Comparison of ENCODE assay signal across 12 cellular contexts in genomic region chr1:109824349-109825115, GRCh38.
DNase-seq lines count a peak whose midpoint lies in the region; ATAC-seq and TF ChIP-seq lines count a peak whose summit lies in the region.
"Had no signal": no experiment of that assay in that cellular context is flagged by ENCODE, and none has a peak within 500 bp of the region (broad histone marks: within the 10 kb centered on the region; RNA-seq: fewer than 3 reads in every experiment).

No MANE protein-coding gene starts in this region.

- TF ChIP-seq CTCF in ascending aorta (IDR thresholded peaks at IDR 0.05) (no peak), neural crest cell (conservative IDR thresholded peaks at IDR 0.05) (no peak), transverse colon (IDR thresholded peaks at IDR 0.05) (no peak), upper lobe of left lung (IDR thresholded peaks at IDR 0.05) (no peak)

- intact Hi-C loops in activated naive CD4-positive, alpha-beta T cell treated with anti-CD3 and anti-CD28 coated beads for 36 hours (cut with micrococcal nuclease): loop anchor here (5.0 kb wide), 1 partner anchor 53 kb away; no protein-coding TSS in a partner anchor
- intact Hi-C loops in ascending aorta (cut with DNase I): loop anchor here (2.0 kb wide), 1 partner anchor 86 kb away; the partner anchor contains the start of gene CSF1
- intact Hi-C loops in transverse colon (cut with DNase I; ENCODE audit: low total_unique reads): no loop called here

- CTCF ChIA-PET in activated naive CD4-positive, alpha-beta T cell treated with anti-CD3 and anti-CD28 coated beads for 36 hours (lab: Charles Lee): no interaction called here

- no peak for ATAC-seq in activated naive CD4-positive, alpha-beta T cell treated with anti-CD3 and anti-CD28 coated beads, Interleukin-2, amount 50 U/mL, for 72 hours
- ATAC-seq in upper lobe of left lung (ENCODE audit: low FRiP score in 2 of 2) (no peak), HG03571 (IDR thresholded peaks at IDR 0.05; ENCODE audit: unreplicated experiment) (no peak)

- H3K4me3 ChIP-seq in ascending aorta (no peak overlapping the region), transverse colon (no peak overlapping the region), upper lobe of left lung (no peak overlapping the region)
- H3K4me3 ChIP-seq: thyroid gland had no signal

- no peaks in the 10 kb centered on the region for H3K36me3 ChIP-seq in ascending aorta
- H3K36me3 ChIP-seq in transverse colon: no peaks in the 10 kb centered on the region
- no peaks in the 10 kb centered on the region for H3K36me3 ChIP-seq in upper lobe of left lung
- H3K36me3 ChIP-seq: thyroid gland had no signal

- no peaks in the 10 kb centered on the region for H3K27me3 Mint-ChIP-seq in activated naive CD4-positive, alpha-beta T cell treated with anti-CD3 and anti-CD28 coated beads for 36 hours (ENCODE audit: low read depth)
- H3K27me3 Mint-ChIP-seq in neural crest cell (ENCODE audit: low read depth): no peaks in the 10 kb centered on the region
- H3K27me3 Mint-ChIP-seq: central memory CD8-positive, alpha-beta T cell had no signal

- no peaks in the 10 kb centered on the region for H3K9me3 ChIP-seq in ascending aorta
- no peaks in the 10 kb centered on the region for H3K9me3 ChIP-seq in transverse colon
- no peaks in the 10 kb centered on the region for H3K9me3 ChIP-seq in upper lobe of left lung
- H3K9me3 ChIP-seq: thyroid gland had no signal

- no peak for TF ChIP-seq EP300 in transverse colon (IDR thresholded peaks at IDR 0.05; ENCODE audit: low read depth)
- TF ChIP-seq EP300 in upper lobe of left lung (IDR thresholded peaks at IDR 0.05): no peak

- H3K9me3 Mint-ChIP-seq in activated naive CD4-positive, alpha-beta T cell treated with anti-CD3 and anti-CD28 coated beads, Interleukin-2, amount 50 U/mL, for 72 hours: no peaks in the 10 kb centered on the region
- no peaks in the 10 kb centered on the region for H3K9me3 Mint-ChIP-seq in activated naive CD4-positive, alpha-beta T cell treated with anti-CD3 and anti-CD28 coated beads for 36 hours
- no peaks in the 10 kb centered on the region for H3K9me3 Mint-ChIP-seq in neural crest cell
- H3K9me3 Mint-ChIP-seq: central memory CD8-positive, alpha-beta T cell had no signal

- H3K4me3 Mint-ChIP-seq in activated naive CD4-positive, alpha-beta T cell treated with anti-CD3 and anti-CD28 coated beads for 36 hours: no peak overlapping the region
- no peak overlapping the region for H3K4me3 Mint-ChIP-seq in neural crest cell
- H3K4me3 Mint-ChIP-seq: central memory CD8-positive, alpha-beta T cell had no signal

- in situ Hi-C loops in transverse colon (cut with MboI; ENCODE audit: low pct_ligation_motif_present in 1 of 4, low pct_unique_long_range_greater_than_20kb in 1 of 4, low sequenced_read_pairs in 3 of 4): no loop called here

- no peaks in the 10 kb centered on the region for H3K36me3 Mint-ChIP-seq in activated naive CD4-positive, alpha-beta T cell treated with anti-CD3 and anti-CD28 coated beads, Interleukin-2, amount 50 U/mL, for 72 hours
- no peaks in the 10 kb centered on the region for H3K36me3 Mint-ChIP-seq in activated naive CD4-positive, alpha-beta T cell treated with anti-CD3 and anti-CD28 coated beads for 36 hours (ENCODE audit: low read depth)
- no peaks in the 10 kb centered on the region for H3K36me3 Mint-ChIP-seq in neural crest cell (ENCODE audit: low read depth)

- no peak for DNase-seq in activated naive CD4-positive, alpha-beta T cell treated with anti-CD3 and anti-CD28 coated beads, Interleukin-2, amount 50 U/mL, for 72 hours (ENCODE audit: low spot score in 2 of 2)
- DNase-seq in activated naive CD4-positive, alpha-beta T cell treated with anti-CD3 and anti-CD28 coated beads for 36 hours: no peak
- DNase-seq in ascending aorta (ENCODE audit: low spot score in 2 of 2) (peak in 1 of 2 donors; percentile 60), neural crest cell (ENCODE audit: low read depth, low spot score) (no peak), transverse colon (no peak), AG08396 (ENCODE audit: low spot score) (no peak), upper lobe of left lung (no peak)
- DNase-seq: activated CD4-positive, CD25-positive, alpha-beta regulatory T cell treated with anti-CD3 and anti-CD28 coated beads, Interleukin-2, amount 50 U/mL, for 72 hours; NCI-H2171 had no signal

- WGBS in transverse colon (ENCODE audit: low coverage in 1 of 2), 2 donors: 84 to 100% methylated on average over 1 to 12 of the region's 12 CpGs
- WGBS in upper lobe of left lung, 2 donors: 84 to 86% methylated on average over 12 of the region's 12 CpGs

- H3K4me1 ChIP-seq in ascending aorta: peaks cover 22 to 54% of the 10 kb centered on the region in 2 donors
- H3K4me1 ChIP-seq in transverse colon: peaks cover 0 to 29% (median 5%) of the 10 kb centered on the region in 4 donors
- peaks cover 41 to 56% (median 52%) of the 10 kb centered on the region in 4 donors for H3K4me1 ChIP-seq in upper lobe of left lung

- peaks cover 10% of the 10 kb centered on the region for H3K4me1 Mint-ChIP-seq in activated naive CD4-positive, alpha-beta T cell treated with anti-CD3 and anti-CD28 coated beads for 36 hours (ENCODE audit: low read depth)
- H3K4me1 Mint-ChIP-seq in neural crest cell: peaks cover 18% of the 10 kb centered on the region

- H3K27ac ChIP-seq in ascending aorta: peak overlapping the region; percentile 83 to 94
- H3K27ac ChIP-seq in transverse colon: peak overlapping the region; percentile 32 to 55 (median 44)
- peak overlapping the region in 1 of 4 donors; percentile 54 for H3K27ac ChIP-seq in upper lobe of left lung

- no peaks in the 10 kb centered on the region for H3K27me3 ChIP-seq in ascending aorta
- H3K27me3 ChIP-seq in transverse colon: no peaks in the 10 kb centered on the region
- no peaks in the 10 kb centered on the region for H3K27me3 ChIP-seq in upper lobe of left lung
- H3K27me3 ChIP-seq: thyroid gland had no signal

- TF ChIP-seq POLR2A in transverse colon (IDR thresholded peaks at IDR 0.05) (no peak), upper lobe of left lung (IDR thresholded peaks at IDR 0.05) (no peak)

- H3K27ac Mint-ChIP-seq in activated naive CD4-positive, alpha-beta T cell treated with anti-CD3 and anti-CD28 coated beads, Interleukin-2, amount 50 U/mL, for 72 hours: peak overlapping the region; percentile 4 to 15
- H3K27ac Mint-ChIP-seq in activated naive CD4-positive, alpha-beta T cell treated with anti-CD3 and anti-CD28 coated beads for 36 hours: no peak overlapping the region
- H3K27ac Mint-ChIP-seq in neural crest cell (ENCODE audit: unreplicated experiment): peak overlapping the region; percentile 88
